ENCODE assay signal across 23 cellular contexts in the genomic region with DNA sequence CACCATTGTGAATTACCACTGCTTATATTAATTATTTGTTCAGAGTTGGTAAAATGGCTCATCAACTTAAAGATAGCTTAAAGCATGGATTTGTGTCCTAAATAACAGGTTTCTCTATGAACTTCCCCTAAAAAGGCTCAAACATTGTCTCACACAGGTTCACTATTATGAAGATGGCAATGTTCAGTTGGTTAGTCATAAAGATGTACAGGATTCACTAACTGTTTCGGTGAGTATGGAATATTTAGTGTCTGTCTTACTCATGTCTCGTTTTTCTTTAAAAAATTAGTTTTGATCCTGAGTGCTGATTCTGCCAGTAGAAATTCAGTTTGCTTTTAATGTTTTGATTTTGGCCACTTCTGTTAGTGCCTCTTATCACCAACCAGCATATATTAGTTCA. TPM values are rescaled to one million over a fixed set of nuclear protein-coding genes. Genes with fewer than 3 reads are reported as not detected.
DNase-seq lines count a peak whose midpoint lies in the region; ATAC-seq and TF ChIP-seq lines count a peak whose summit lies in the region.
"Had no signal": no experiment of that assay in that cellular context is flagged by ENCODE, and none has a peak within 500 bp of the region (broad histone marks: within the 10 kb centered on the region; RNA-seq: fewer than 3 reads in every experiment).

No MANE protein-coding gene starts in this region.

- peaks cover 94% of the 10 kb centered on the region for H3K36me3 Mint-ChIP-seq in CD4-positive, alpha-beta T cell (ENCODE audit: low read depth)
- H3K36me3 Mint-ChIP-seq in CD8-positive, alpha-beta memory T cell, result peaks cover 14 to 82% (median 34%) of the 10 kb centered on the region in 3 donors
- H3K36me3 Mint-ChIP-seq in activated T-helper 2 cell treated with anti-CD3 and anti-CD28 coated beads, Interferon-gamma antibody, Interleukin-2, Interleukin-4, amounts not matched to agents 10 μg/mL and 5 μg/mL and 100 μg/mL, durations not matched to agents 14 hours and 24 hours and 36 hours (ENCODE audit: low read depth), result peaks cover 93% of the 10 kb centered on the region
- peaks cover 50% of the 10 kb centered on the region for H3K36me3 Mint-ChIP-seq in natural killer cell

- in situ Hi-C loops in KBM-7 (cut with MboI; ENCODE audit: low pct_unique_long_range_greater_than_20kb, low sequenced_read_pairs), result no loop called here

- H3K4me3 ChIP-seq in CD8-positive, alpha-beta memory T cell (ENCODE audit: low read length), result no peak overlapping the region
- H3K4me3 ChIP-seq: GM23248, left ventricle myocardium inferior, right lobe of liver, stomach, tibial artery had no signal

- POLR2A ChIA-PET in CD4-positive, alpha-beta T cell (lab: Charles Lee), result interaction anchor here (1.0 to 2.1 kb wide), 2 partner anchors 11 to 49 kb away, joined by 3 to 5 read pairs; no protein-coding TSS in a partner anchor
- POLR2A ChIA-PET in CD8-positive, alpha-beta memory T cell (lab: Charles Lee), result no interaction called here

- no peaks in the 10 kb centered on the region for H3K9me3 ChIP-seq in CD4-positive, alpha-beta T cell (ENCODE audit: control insufficient read depth, low read length)
- no peaks in the 10 kb centered on the region for H3K9me3 ChIP-seq in CD8-positive, alpha-beta memory T cell (ENCODE audit: low read length)
- H3K9me3 ChIP-seq: left ventricle myocardium inferior, right lobe of liver, stomach, tibial artery had no signal

- H3K36me3 ChIP-seq in CD8-positive, alpha-beta memory T cell (ENCODE audit: insufficient read depth, low read length), result peaks cover 32% of the 10 kb centered on the region

- intact Hi-C loops in CD4-positive, alpha-beta T cell (cut with DNase I, micrococcal nuclease), result no loop called here
- intact Hi-C loops in activated T-helper 2 cell treated with anti-CD3 and anti-CD28 coated beads, Interferon-gamma antibody, Interleukin-2, Interleukin-4, amounts not matched to agents 10 μg/mL and 5 μg/mL and 100 μg/mL, durations not matched to agents 14 hours and 24 hours and 36 hours (cut with micrococcal nuclease), result no loop called here
- intact Hi-C loops in natural killer cell (cut with micrococcal nuclease), result no loop called here

- peak overlapping the region; percentile 80 for H3K27ac Mint-ChIP-seq in CD4-positive, alpha-beta T cell
- H3K27ac Mint-ChIP-seq in CD8-positive, alpha-beta memory T cell, result peak overlapping the region; percentile 2 to 88 (median 78)
- peak overlapping the region; percentile 54 for H3K27ac Mint-ChIP-seq in activated T-helper 2 cell treated with anti-CD3 and anti-CD28 coated beads, Interferon-gamma antibody, Interleukin-2, Interleukin-4, amounts not matched to agents 10 μg/mL and 5 μg/mL and 100 μg/mL, durations not matched to agents 14 hours and 24 hours and 36 hours
- peak overlapping the region; percentile 95 to 98 for H3K27ac Mint-ChIP-seq in natural killer cell
- H3K27ac Mint-ChIP-seq: nephron had no signal

- CTCF ChIA-PET in CD4-positive, alpha-beta T cell (lab: Charles Lee), result no interaction called here
- CTCF ChIA-PET in CD8-positive, alpha-beta memory T cell (lab: Charles Lee), result no interaction called here

- H3K27me3 Mint-ChIP-seq in CD4-positive, alpha-beta T cell, result no peaks in the 10 kb centered on the region
- H3K27me3 Mint-ChIP-seq in CD8-positive, alpha-beta memory T cell, result peaks cover 0 to 1% of the 10 kb centered on the region in 2 donors
- no peaks in the 10 kb centered on the region for H3K27me3 Mint-ChIP-seq in activated T-helper 2 cell treated with anti-CD3 and anti-CD28 coated beads, Interferon-gamma antibody, Interleukin-2, Interleukin-4, amounts not matched to agents 10 μg/mL and 5 μg/mL and 100 μg/mL, durations not matched to agents 14 hours and 24 hours and 36 hours (ENCODE audit: low read depth)
- no peaks in the 10 kb centered on the region for H3K27me3 Mint-ChIP-seq in natural killer cell (ENCODE audit: low read depth in 2 of 2)

- H3K4me1 Mint-ChIP-seq in CD4-positive, alpha-beta T cell (ENCODE audit: low read depth), result peaks cover 24% of the 10 kb centered on the region
- peaks cover 15 to 27% (median 25%) of the 10 kb centered on the region in 3 donors for H3K4me1 Mint-ChIP-seq in CD8-positive, alpha-beta memory T cell
- peaks cover 27% of the 10 kb centered on the region for H3K4me1 Mint-ChIP-seq in activated T-helper 2 cell treated with anti-CD3 and anti-CD28 coated beads, Interferon-gamma antibody, Interleukin-2, Interleukin-4, amounts not matched to agents 10 μg/mL and 5 μg/mL and 100 μg/mL, durations not matched to agents 14 hours and 24 hours and 36 hours (ENCODE audit: low read depth)
- peaks cover 13 to 20% of the 10 kb centered on the region in 2 donors for H3K4me1 Mint-ChIP-seq in natural killer cell

- no peak overlapping the region for H3K27ac ChIP-seq in CD4-positive, alpha-beta T cell (ENCODE audit: low read depth, low read length)
- no peak overlapping the region for H3K27ac ChIP-seq in CD8-positive, alpha-beta memory T cell (ENCODE audit: low read depth, low read length)
- H3K27ac ChIP-seq: foreskin keratinocyte, GM23248, left ventricle myocardium inferior, parathyroid adenoma, right lobe of liver, tibial artery had no signal

- peaks cover 10% of the 10 kb centered on the region for H3K4me1 ChIP-seq in CD8-positive, alpha-beta memory T cell (ENCODE audit: insufficient read depth, low read length)
- H3K4me1 ChIP-seq: foreskin keratinocyte, left ventricle myocardium inferior, parathyroid adenoma, right lobe of liver, stomach, tibial artery had no signal

- no peaks in the 10 kb centered on the region for H3K9me3 Mint-ChIP-seq in CD4-positive, alpha-beta T cell
- H3K9me3 Mint-ChIP-seq in CD8-positive, alpha-beta memory T cell, result no peaks in the 10 kb centered on the region
- no peaks in the 10 kb centered on the region for H3K9me3 Mint-ChIP-seq in activated T-helper 2 cell treated with anti-CD3 and anti-CD28 coated beads, Interferon-gamma antibody, Interleukin-2, Interleukin-4, amounts not matched to agents 10 μg/mL and 5 μg/mL and 100 μg/mL, durations not matched to agents 14 hours and 24 hours and 36 hours
- no peaks in the 10 kb centered on the region for H3K9me3 Mint-ChIP-seq in natural killer cell
- H3K9me3 Mint-ChIP-seq: nephron had no signal

- DNase-seq in CD4-positive, alpha-beta T cell, result no peak
- DNase-seq in CD8-positive, alpha-beta memory T cell, result no peak
- DNase-seq in activated T-helper 2 cell treated with anti-CD3 and anti-CD28 coated beads, Interferon-gamma antibody, Interleukin-2, Interleukin-4, amounts not matched to agents 10 μg/mL and 5 μg/mL and 100 μg/mL, durations not matched to agents 14 hours and 24 hours and 36 hours (ENCODE audit: low spot score), result no peak
- DNase-seq in natural killer cell, result no peak
- no peak for DNase-seq in KBM-7
- DNase-seq in activated gamma-delta T cell (lab: John Stamatoyannopoulos, UW), result no peak
- DNase-seq: activated CD4-positive, alpha-beta T cell treated with anti-CD3 and anti-CD28 coated beads, Interleukin-2, amount 50 U/mL, for 1 hour; DMS153; effector CD8-positive, alpha-beta T cell; foreskin keratinocyte; GM23248; IMR-90; left ventricle myocardium inferior; NCI-H1105 treated with DMSO at 0.1 percent for 48 hours; NCI-H2029; NCI-H748 treated with DMSO at 0.1 percent for 48 hours; right lobe of liver; stomach; tibial artery had no signal

- no peak overlapping the region for H3K4me3 Mint-ChIP-seq in CD4-positive, alpha-beta T cell
- H3K4me3 Mint-ChIP-seq in CD8-positive, alpha-beta memory T cell, result peak overlapping the region in 1 of 7 donors; percentile 16
- no peak overlapping the region for H3K4me3 Mint-ChIP-seq in activated T-helper 2 cell treated with anti-CD3 and anti-CD28 coated beads, Interferon-gamma antibody, Interleukin-2, Interleukin-4, amounts not matched to agents 10 μg/mL and 5 μg/mL and 100 μg/mL, durations not matched to agents 14 hours and 24 hours and 36 hours (ENCODE audit: low read depth)
- H3K4me3 Mint-ChIP-seq in natural killer cell, result no peak overlapping the region
- H3K4me3 Mint-ChIP-seq: nephron had no signal

- no peaks in the 10 kb centered on the region for H3K27me3 ChIP-seq in CD4-positive, alpha-beta T cell (ENCODE audit: control insufficient read depth, insufficient read depth, low read length)
- H3K27me3 ChIP-seq in CD8-positive, alpha-beta memory T cell (ENCODE audit: insufficient read depth, low read length, poor library complexity, severe bottlenecking), result no peaks in the 10 kb centered on the region
- H3K27me3 ChIP-seq: foreskin keratinocyte, right lobe of liver, stomach, tibial artery had no signal

- no peak for ATAC-seq in CD4-positive, alpha-beta T cell (ENCODE audit: poor library complexity)
- ATAC-seq in natural killer cell (no peak), GM18909 (IDR thresholded peaks at IDR 0.05; ENCODE audit: poor library complexity, unreplicated experiment) (no peak)
- ATAC-seq: esophagus mucosa, foreskin keratinocyte, right lobe of liver had no signal

- TF ChIP-seq CTCF in CD4-positive, alpha-beta T cell (IDR thresholded peaks at IDR 0.05), result no peak
- no peak for TF ChIP-seq CTCF in natural killer cell (IDR thresholded peaks at IDR 0.05)

RNA-seq across cellular contexts. Expression of a gene that starts 7.5 kb away (rescaled TPM):
- 10 to 100 TPM; 80.6 to 89.3 TPM for total RNA-seq in CD4-positive, alpha-beta T cell
- total RNA-seq in CD8-positive, alpha-beta memory T cell, result 10 to 100 TPM; 29.9 to 31.0 TPM
- polyA plus RNA-seq in CD8-positive, alpha-beta memory T cell, result 33.7 TPM
- total RNA-seq in activated T-helper 2 cell treated with anti-CD3 and anti-CD28 coated beads, Interferon-gamma antibody, Interleukin-2, Interleukin-4, amounts not matched to agents 10 μg/mL and 5 μg/mL and 100 μg/mL, durations not matched to agents 14 hours and 24 hours and 36 hours, result 64.5 and 68.1 TPM in 2 replicates
- total RNA-seq in natural killer cell, result 100 to 1,000 TPM in 2 of 3 donors, 10 to 100 TPM in 1; 87.9 to 124 (median 119) TPM

RNA-seq across cellular contexts. Expression of a gene that starts 40.0 kb away (rescaled TPM):
- total RNA-seq in CD4-positive, alpha-beta T cell, result 10 to 100 TPM; 11.9 to 12.7 TPM
- 10 to 100 TPM; 20.3 to 23.0 TPM for total RNA-seq in CD8-positive, alpha-beta memory T cell
- polyA plus RNA-seq in CD8-positive, alpha-beta memory T cell, result 53.2 TPM
- total RNA-seq in activated T-helper 2 cell treated with anti-CD3 and anti-CD28 coated beads, Interferon-gamma antibody, Interleukin-2, Interleukin-4, amounts not matched to agents 10 μg/mL and 5 μg/mL and 100 μg/mL, durations not matched to agents 14 hours and 24 hours and 36 hours, result 68.7 and 74.7 TPM in 2 replicates
- 100 to 1,000 TPM; 161 to 199 (median 195) TPM for total RNA-seq in natural killer cell

RNA-seq across cellular contexts. Expression of a gene that starts 47.3 kb away (rescaled TPM):
- total RNA-seq in CD4-positive, alpha-beta T cell, result 100 to 1,000 TPM; 166 to 179 TPM
- total RNA-seq in CD8-positive, alpha-beta memory T cell, result 100 to 1,000 TPM; 255 to 266 TPM
- polyA plus RNA-seq in CD8-positive, alpha-beta memory T cell, result 212 TPM
- total RNA-seq in activated T-helper 2 cell treated with anti-CD3 and anti-CD28 coated beads, Interferon-gamma antibody, Interleukin-2, Interleukin-4, amounts not matched to agents 10 μg/mL and 5 μg/mL and 100 μg/mL, durations not matched to agents 14 hours and 24 hours and 36 hours, result 260 and 269 TPM in 2 replicates
- 100 to 1,000 TPM; 231 to 244 (median 233) TPM for total RNA-seq in natural killer cell

RNA-seq across cellular contexts. Expression of a gene that starts 48.0 kb away (rescaled TPM):
- total RNA-seq in CD4-positive, alpha-beta T cell, result 10 to 100 TPM; 25.5 to 29.8 TPM
- total RNA-seq in CD8-positive, alpha-beta memory T cell, result 10 to 100 TPM; 11.6 to 12.2 TPM
- 11.3 TPM for polyA plus RNA-seq in CD8-positive, alpha-beta memory T cell
- total RNA-seq in activated T-helper 2 cell treated with anti-CD3 and anti-CD28 coated beads, Interferon-gamma antibody, Interleukin-2, Interleukin-4, amounts not matched to agents 10 μg/mL and 5 μg/mL and 100 μg/mL, durations not matched to agents 14 hours and 24 hours and 36 hours, result 15.3 and 15.4 TPM in 2 replicates
- total RNA-seq in natural killer cell, result 10 to 100 TPM; 23.5 to 32.3 (median 30.1) TPM

RNA-seq across cellular contexts. Expression of a gene that starts 48.2 kb away (rescaled TPM):
- under 1 TPM; 0.39 to 0.49 TPM for total RNA-seq in CD4-positive, alpha-beta T cell
- total RNA-seq in CD8-positive, alpha-beta memory T cell, result under 1 TPM in 1 of 2 experiments, not detected in 1; 0.33 TPM
- not detected for polyA plus RNA-seq in CD8-positive, alpha-beta memory T cell
- total RNA-seq in activated T-helper 2 cell treated with anti-CD3 and anti-CD28 coated beads, Interferon-gamma antibody, Interleukin-2, Interleukin-4, amounts not matched to agents 10 μg/mL and 5 μg/mL and 100 μg/mL, durations not matched to agents 14 hours and 24 hours and 36 hours, result 0.59 and 0.67 TPM in 2 replicates
- under 1 TPM in 1 of 3 donors, not detected in 2; 0.26 TPM for total RNA-seq in natural killer cell
